Comparison of ENCODE assay signal across 13 cellular contexts in genomic region chr1:34864759-34865158, GRCh38. TPM values are rescaled to one million over a fixed set of nuclear protein-coding genes. Genes with fewer than 3 reads are reported as not detected.
DNase-seq lines count a peak whose midpoint lies in the region; ATAC-seq and TF ChIP-seq lines count a peak whose summit lies in the region.
"Had no signal": no experiment of that assay in that cellular context is flagged by ENCODE, and none has a peak within 500 bp of the region (broad histone marks: within the 10 kb centered on the region; RNA-seq: fewer than 3 reads in every experiment).

No MANE protein-coding gene starts in this region.

- no peak overlapping the region for H2BK120ac ChIP-seq in H9 (ENCODE audit: low read depth, low read length, poor library complexity, severe bottlenecking)

- peak overlapping the region; percentile 49 to 58; a peak in 4 of 5 replicates for H3K4me3 Mint-ChIP-seq in H9
- peak overlapping the region; percentile 75 for H3K4me3 Mint-ChIP-seq in activated T-helper 2 cell treated with anti-CD3 and anti-CD28 coated beads, Interferon-gamma antibody, Interleukin-2, Interleukin-4, amounts not matched to agents 10 μg/mL and 5 μg/mL and 100 μg/mL, durations not matched to agents 14 hours and 24 hours and 36 hours (ENCODE audit: low read depth)
- peak overlapping the region; percentile 55 for H3K4me3 Mint-ChIP-seq in natural killer cell

- peaks cover 0 to 2% (median 0%) of the 10 kb centered on the region in 3 experiments; a peak in 2 of 7 replicates for H3K36me3 Mint-ChIP-seq in H9 (ENCODE audit: insufficient read depth in 1 of 3, low read depth in 3 of 3)
- H3K36me3 Mint-ChIP-seq in activated T-helper 2 cell treated with anti-CD3 and anti-CD28 coated beads, Interferon-gamma antibody, Interleukin-2, Interleukin-4, amounts not matched to agents 10 μg/mL and 5 μg/mL and 100 μg/mL, durations not matched to agents 14 hours and 24 hours and 36 hours (ENCODE audit: low read depth) = no peaks in the 10 kb centered on the region
- H3K36me3 Mint-ChIP-seq in natural killer cell = no peaks in the 10 kb centered on the region

- intact Hi-C loops in activated T-helper 2 cell treated with anti-CD3 and anti-CD28 coated beads, Interferon-gamma antibody, Interleukin-2, Interleukin-4, amounts not matched to agents 10 μg/mL and 5 μg/mL and 100 μg/mL, durations not matched to agents 14 hours and 24 hours and 36 hours (cut with micrococcal nuclease) = loop anchor here (5.0 kb wide), 2 partner anchors 123 to 318 kb away; partner anchors contain the start of gene TMEM35B
- intact Hi-C loops in natural killer cell (cut with micrococcal nuclease) (loop anchor here (10.0 kb wide), 1 partner anchor 330 kb away; the partner anchor contains the start of gene SFPQ), left cardiac atrium (cut with DNase I) (loop anchor here in 1 of 2 donors (10.0 kb wide), 1 partner anchor 120 kb away; the partner anchor contains the start of gene TMEM35B)

- no peak overlapping the region for H3K56ac ChIP-seq in H9 (ENCODE audit: insufficient read length, low read depth, low read length)

- no peak overlapping the region for H3K4ac ChIP-seq in H9 (ENCODE audit: low read depth, low read length)

- H3K27ac Mint-ChIP-seq in H9 (no peak overlapping the region), natural killer cell (peak overlapping the region; percentile 73 to 83)
- peak overlapping the region; percentile 76 for H3K27ac Mint-ChIP-seq in activated T-helper 2 cell treated with anti-CD3 and anti-CD28 coated beads, Interferon-gamma antibody, Interleukin-2, Interleukin-4, amounts not matched to agents 10 μg/mL and 5 μg/mL and 100 μg/mL, durations not matched to agents 14 hours and 24 hours and 36 hours

- H3K27me3 Mint-ChIP-seq in H9 (ENCODE audit: low read depth) (peaks cover 60% of the 10 kb centered on the region), natural killer cell (ENCODE audit: low read depth in 2 of 2) (no peaks in the 10 kb centered on the region)
- H3K27me3 Mint-ChIP-seq in activated T-helper 2 cell treated with anti-CD3 and anti-CD28 coated beads, Interferon-gamma antibody, Interleukin-2, Interleukin-4, amounts not matched to agents 10 μg/mL and 5 μg/mL and 100 μg/mL, durations not matched to agents 14 hours and 24 hours and 36 hours (ENCODE audit: low read depth) = peaks cover 7% of the 10 kb centered on the region

- H2BK20ac ChIP-seq in H9 (ENCODE audit: low read depth, low read length, poor library complexity, severe bottlenecking) = no peak overlapping the region

- no peak overlapping the region for H3K4me2 ChIP-seq in H9 (ENCODE audit: insufficient read depth, insufficient read length, low read length)

- no peak overlapping the region for H4K91ac ChIP-seq in H9 (ENCODE audit: insufficient read length, low read depth, low read length)

- H3T11ph ChIP-seq in H9 (ENCODE audit: low read length) = no peak overlapping the region

- peaks cover 0 to 9% of the 10 kb centered on the region in 2 experiments; a peak in 2 of 4 replicates for H3K4me1 Mint-ChIP-seq in H9
- peaks cover 29% of the 10 kb centered on the region for H3K4me1 Mint-ChIP-seq in activated T-helper 2 cell treated with anti-CD3 and anti-CD28 coated beads, Interferon-gamma antibody, Interleukin-2, Interleukin-4, amounts not matched to agents 10 μg/mL and 5 μg/mL and 100 μg/mL, durations not matched to agents 14 hours and 24 hours and 36 hours (ENCODE audit: low read depth)
- peaks cover 39 to 49% of the 10 kb centered on the region in 2 donors for H3K4me1 Mint-ChIP-seq in natural killer cell

- H3K79me1 ChIP-seq in H9 (ENCODE audit: insufficient read depth, low read depth, low read length, poor library complexity, severe bottlenecking) = no peaks in the 10 kb centered on the region

- no peaks in the 10 kb centered on the region for H3K27me3 ChIP-seq in H9 (ENCODE audit: insufficient read depth, low read length)

- no peak overlapping the region for H2AFZ ChIP-seq in H9 (ENCODE audit: low read length)

- ATAC-seq in natural killer cell (no peak), left cardiac atrium (no peak)

- no peak overlapping the region for H2AK5ac ChIP-seq in H9 (ENCODE audit: insufficient read length, low read length)

- H2BK15ac ChIP-seq in H9 (ENCODE audit: low read depth, low read length) = no peak overlapping the region

- no peak overlapping the region for H3K18ac ChIP-seq in H9 (ENCODE audit: insufficient read length, low read depth, low read length)

- H3K9me3 Mint-ChIP-seq in H9 (no peaks in the 10 kb centered on the region; a peak in 1 of 5 replicates), natural killer cell (no peaks in the 10 kb centered on the region)
- no peaks in the 10 kb centered on the region for H3K9me3 Mint-ChIP-seq in activated T-helper 2 cell treated with anti-CD3 and anti-CD28 coated beads, Interferon-gamma antibody, Interleukin-2, Interleukin-4, amounts not matched to agents 10 μg/mL and 5 μg/mL and 100 μg/mL, durations not matched to agents 14 hours and 24 hours and 36 hours

- no peak overlapping the region for H3K9ac ChIP-seq in H9 (ENCODE audit: extremely low read depth, insufficient read length, low read length)

- DNase-seq in SIG-M5 treated with dmso at 0.1 percent for 504 hours (lab: John Stamatoyannopoulos, UW; ENCODE audit: unreplicated experiment) (peak; percentile 8), SIG-M5 (lab: John Stamatoyannopoulos, UW) (no peak), H9 (no peak), natural killer cell (no peak), SKM-1 treated with dmso at 0.1 percent for 144 hours (lab: John Stamatoyannopoulos, UW; ENCODE audit: unreplicated experiment) (no peak), left cardiac atrium (no peak), NCI-H1694 (lab: John Stamatoyannopoulos, UW) (no peak)
- no peak for DNase-seq in activated T-helper 2 cell treated with anti-CD3 and anti-CD28 coated beads, Interferon-gamma antibody, Interleukin-2, Interleukin-4, amounts not matched to agents 10 μg/mL and 5 μg/mL and 100 μg/mL, durations not matched to agents 14 hours and 24 hours and 36 hours (ENCODE audit: low spot score)
- DNase-seq: hypothalamus, NCI-H1436, NCI-H446 had no signal

- no peak overlapping the region for H3K23ac ChIP-seq in H9 (ENCODE audit: insufficient read length, low read depth, low read length)

- no peaks in the 10 kb centered on the region for H3K79me2 ChIP-seq in H9 (ENCODE audit: insufficient read depth, low read length)

- H4K20me1 ChIP-seq in H9 (ENCODE audit: control insufficient read depth, insufficient read depth, insufficient read length) = no peaks in the 10 kb centered on the region

- no peak overlapping the region for H2BK12ac ChIP-seq in H9 (ENCODE audit: insufficient read length, low read depth, low read length)

- no peak overlapping the region for H3K14ac ChIP-seq in H9 (ENCODE audit: insufficient read depth, low read length)

- TF ChIP-seq CTCF in H9 (conservative IDR thresholded peaks at IDR 0.05) (no peak), natural killer cell (IDR thresholded peaks at IDR 0.05) (no peak)

- no peaks in the 10 kb centered on the region for H3K4me1 ChIP-seq in H9 (ENCODE audit: insufficient read depth, low read length)

- H3K9me3 ChIP-seq in H9 (ENCODE audit: control insufficient read depth, low read depth, low read length) = no peaks in the 10 kb centered on the region
- H3K9me3 ChIP-seq: thoracic aorta had no signal

- no CpG with 5 or more reads among the region's 8 CpGs for WGBS in H9 (ENCODE audit: extremely low coverage, insufficient read length, low lambda C conversion rate)

- no peaks in the 10 kb centered on the region for H3K23me2 ChIP-seq in H9 (ENCODE audit: insufficient read length, low read depth, low read length, poor library complexity, severe bottlenecking)

- H3K27ac ChIP-seq in H9 (ENCODE audit: insufficient read length, low read depth, low read length) = no peak overlapping the region
- H3K27ac ChIP-seq: SK-N-MC, thoracic aorta had no signal

- H2BK5ac ChIP-seq in H9 (ENCODE audit: insufficient read length, low read length) = no peak overlapping the region

- no peak overlapping the region for H4K5ac ChIP-seq in H9 (ENCODE audit: insufficient read length, low read depth, low read length)

- H4K8ac ChIP-seq in H9 (replicated peaks; ENCODE audit: insufficient read length, low read depth, low read length) = no peak overlapping the region

RNA-seq across cellular contexts. Expression of gene SMIM12, which starts 5.2 kb away (rescaled TPM):
- total RNA-seq in H9 (2021) (40.9 TPM in 2 replicates), natural killer cell (10 to 100 TPM; 33.4 to 44.5 (median 36.5) TPM), left cardiac atrium (10 to 100 TPM; 40.0 to 68.2 TPM)
- 58.7 and 59.3 TPM in 2 replicates for total RNA-seq in activated T-helper 2 cell treated with anti-CD3 and anti-CD28 coated beads, Interferon-gamma antibody, Interleukin-2, Interleukin-4, amounts not matched to agents 10 μg/mL and 5 μg/mL and 100 μg/mL, durations not matched to agents 14 hours and 24 hours and 36 hours

Comparison
In these comparisons a context has a peak if more than half of its experiments do, and no peak if none do; other contexts are left out.
1. H3K27ac Mint-ChIP-seq: peak in activated T-helper 2 cell treated with anti-CD3 and anti-CD28 coated beads, Interferon-gamma antibody, Interleukin-2, Interleukin-4, amounts not matched to agents 10 μg/mL and 5 μg/mL and 100 μg/mL, durations not matched to agents 14 hours and 24 hours and 36 hours (single experiment) and natural killer cell (2 of 2); none in H9 (0 of 3).
2. Peak in every context shown above with its lines, with median percentiles within 50 percentile points of each other: H3K4me3 Mint-ChIP-seq.